11 cellular contexts compared by ENCODE assay signal in the genomic region with DNA sequence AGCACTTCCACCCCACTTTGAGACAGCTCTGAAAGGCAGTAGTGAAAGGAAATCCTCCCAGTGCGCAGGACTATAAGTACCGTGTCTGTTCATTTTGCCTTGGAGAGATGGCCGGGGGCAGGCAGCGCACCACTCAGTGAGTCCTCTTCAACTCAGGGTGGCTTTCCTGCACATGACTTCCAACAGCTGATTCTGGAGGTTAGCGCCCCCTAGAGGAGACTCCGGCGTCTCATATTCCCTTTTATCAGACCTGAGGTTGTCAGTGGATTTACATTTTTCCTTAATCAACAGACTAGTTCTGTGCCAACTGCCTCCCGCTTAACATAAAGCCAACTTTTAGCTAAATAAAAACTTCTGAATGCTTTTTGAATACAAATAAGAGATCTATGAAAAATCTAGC.
A peak's percentile ranks its signal among the peaks of the same experiment; 100 is the strongest.
DNase-seq lines count a peak whose midpoint lies in the region; ATAC-seq and TF ChIP-seq lines count a peak whose summit lies in the region.
"Had no signal": no experiment of that assay in that cellular context is flagged by ENCODE, and none has a peak within 500 bp of the region (broad histone marks: within the 10 kb centered on the region; RNA-seq: fewer than 3 reads in every experiment).

No MANE protein-coding gene starts in this region.

- intact Hi-C loops in PC-3 (cut with micrococcal nuclease) (no loop called here), esophagus squamous epithelium (cut with DNase I) (no loop called here)

- TF ChIP-seq POLR2A in esophagus squamous epithelium (IDR thresholded peaks at IDR 0.05), result no peak

- POLR2A ChIA-PET in PC-3 (lab: Charles Lee; ENCODE audit: unreplicated experiment), result no interaction called here

- DNase-seq in BE2C (peak; percentile 47), GM12865 (ENCODE audit: low read depth) (peak; percentile 33), PC-3 (no peak), foreskin fibroblast (no peak), T-helper 17 cell (no peak), esophagus squamous epithelium (lab: John Stamatoyannopoulos, UW) (no peak), DMS79 (lab: John Stamatoyannopoulos, UW) (no peak)
- DNase-seq: activated naive CD8-positive, alpha-beta T cell treated with anti-CD3 and anti-CD28 coated beads, Interleukin-2, amount 10 ng/mL, durations not matched to agents 7 days and 5 days had no signal

- TF ChIP-seq CTCF in BE2C (IDR thresholded peaks at IDR 0.05; ENCODE audit: low read depth, low read length), result peak; percentile 63
- peak; percentile 43 for TF ChIP-seq CTCF in GM12865 (IDR thresholded peaks at IDR 0.05; ENCODE audit: insufficient read depth, low read depth, low read length, missing control alignments)
- peak; percentile 68 for TF ChIP-seq CTCF in PC-3 (conservative IDR thresholded peaks at IDR 0.05; ENCODE audit: low read depth, low read length)
- peak; percentile 22 for TF ChIP-seq CTCF in foreskin fibroblast (IDR thresholded peaks at IDR 0.05; ENCODE audit: low read depth, low read length)
- peak in 1 of 6 experiments; percentile 19 for TF ChIP-seq CTCF in esophagus squamous epithelium (IDR thresholded peaks at IDR 0.05)

- H3K79me2 ChIP-seq in PC-3 (ENCODE audit: low read length), result no peaks in the 10 kb centered on the region

- H3K9me3 ChIP-seq in BE2C (no peaks in the 10 kb centered on the region), PC-3 (ENCODE audit: low read length) (no peaks in the 10 kb centered on the region), T-helper 17 cell (ENCODE audit: control insufficient read depth, low read length, poor library complexity, severe bottlenecking) (no peaks in the 10 kb centered on the region), esophagus squamous epithelium (no peaks in the 10 kb centered on the region)

- H3K36me3 ChIP-seq in BE2C (no peaks in the 10 kb centered on the region), PC-3 (ENCODE audit: low read depth, low read length) (no peaks in the 10 kb centered on the region), esophagus squamous epithelium (no peaks in the 10 kb centered on the region)

- ATAC-seq in PC-3, result no peak
- no peak for ATAC-seq in T-helper 17 cell
- no peak for ATAC-seq in HG03378 (IDR thresholded peaks at IDR 0.05; ENCODE audit: unreplicated experiment)
- ATAC-seq: Right ventricle myocardium inferior had no signal

- CTCF ChIA-PET in PC-3 (lab: Charles Lee), result no interaction called here

- BruUV-seq in PC-3 (replicated peaks; lab: Mats Ljungman, UMichigan), result no TSS peak

- no peaks in the 10 kb centered on the region for H3F3A ChIP-seq in PC-3 (ENCODE audit: low read length, unreplicated experiment)

- H3K4me3 Mint-ChIP-seq in T-helper 17 cell, result no peak overlapping the region
- H3K4me3 Mint-ChIP-seq: activated naive CD8-positive, alpha-beta T cell treated with anti-CD3 and anti-CD28 coated beads, Interleukin-2, amount 10 ng/mL, durations not matched to agents 7 days and 5 days had no signal

- H3K9me2 ChIP-seq in PC-3 (replicated peaks; ENCODE audit: low read length), result no peaks in the 10 kb centered on the region

- 77 to 79% methylated on average over 8 of the region's 8 CpGs for WGBS in esophagus squamous epithelium, 2 donors

- H3K27me3 ChIP-seq in BE2C (no peaks in the 10 kb centered on the region), PC-3 (ENCODE audit: low read length) (no peaks in the 10 kb centered on the region), esophagus squamous epithelium (no peaks in the 10 kb centered on the region)

- H2AFZ ChIP-seq in PC-3 (ENCODE audit: low read length), result no peak overlapping the region

- H3K4me3 ChIP-seq in BE2C (ENCODE audit: low read depth, low read length) (no peak overlapping the region), GM12865 (ENCODE audit: low read depth, low read length) (no peak overlapping the region), PC-3 (ENCODE audit: low read length) (no peak overlapping the region), foreskin fibroblast (ENCODE audit: low read depth in 1 of 2, low read length in 2 of 2) (no peak overlapping the region), esophagus squamous epithelium (no peak overlapping the region)
- H3K4me3 ChIP-seq: skin epidermis had no signal

- H4K20me1 ChIP-seq in PC-3 (ENCODE audit: low read length), result no peaks in the 10 kb centered on the region

- H3K4me1 ChIP-seq in BE2C, result no peaks in the 10 kb centered on the region
- peaks cover 5% of the 10 kb centered on the region; the same call in 1 of the 2 replicates for H3K4me1 ChIP-seq in PC-3 (ENCODE audit: insufficient read depth, low read length)
- no peaks in the 10 kb centered on the region for H3K4me1 ChIP-seq in esophagus squamous epithelium

- peaks cover 5% of the 10 kb centered on the region for H3K4me1 Mint-ChIP-seq in T-helper 17 cell

- H3K27ac ChIP-seq in PC-3 (ENCODE audit: low read length) (no peak overlapping the region), esophagus squamous epithelium (no peak overlapping the region)
- H3K27ac ChIP-seq: skin epidermis had no signal

- H3K4me2 ChIP-seq in PC-3 (ENCODE audit: low read length), result no peak overlapping the region

- H3K9ac ChIP-seq in PC-3 (ENCODE audit: low read length), result no peak overlapping the region

- peaks cover 4% of the 10 kb centered on the region for H3K36me3 Mint-ChIP-seq in T-helper 17 cell (ENCODE audit: low read depth)
- H3K36me3 Mint-ChIP-seq: activated naive CD8-positive, alpha-beta T cell treated with anti-CD3 and anti-CD28 coated beads, Interleukin-2, amount 10 ng/mL, durations not matched to agents 7 days and 5 days had no signal

- no peak overlapping the region for H3K27ac Mint-ChIP-seq in T-helper 17 cell
- H3K27ac Mint-ChIP-seq: activated naive CD8-positive, alpha-beta T cell treated with anti-CD3 and anti-CD28 coated beads, Interleukin-2, amount 10 ng/mL, durations not matched to agents 7 days and 5 days had no signal

- H3K27me3 Mint-ChIP-seq in T-helper 17 cell, result no peaks in the 10 kb centered on the region
- H3K27me3 Mint-ChIP-seq: activated naive CD8-positive, alpha-beta T cell treated with anti-CD3 and anti-CD28 coated beads, Interleukin-2, amount 10 ng/mL, durations not matched to agents 7 days and 5 days had no signal

Comparison
In these comparisons a context has a peak if more than half of its experiments do, and no peak if none do; other contexts are left out.
1. DNase-seq: peak in BE2C (single experiment) and GM12865 (single experiment); none in PC-3 (single experiment), foreskin fibroblast (0 of 2), T-helper 17 cell (0 of 3), esophagus squamous epithelium (single experiment) and DMS79 (single experiment).